15 cellular contexts compared by ENCODE assay signal in genomic region chr2:234682492-234683228, GRCh38.
DNase-seq lines count a peak whose midpoint lies in the region; ATAC-seq, FAIRE-seq and TF ChIP-seq lines count a peak whose summit lies in the region.
"Had no signal": no experiment of that assay in that cellular context is flagged by ENCODE, and none has a peak within 500 bp of the region (broad histone marks: within the 10 kb centered on the region; RNA-seq: fewer than 3 reads in every experiment).

No MANE protein-coding gene starts in this region.

- no peaks in the 10 kb centered on the region for H4K20me1 ChIP-seq in HCT116 (ENCODE audit: insufficient read depth)

- H2AFZ ChIP-seq in HCT116 (ENCODE audit: low read depth, low read length, poor library complexity, severe bottlenecking): peak overlapping the region; percentile 22

- no TSS peak for BruUV-seq in HCT116 (replicated peaks; lab: Mats Ljungman, UMichigan)

- RAD21 ChIA-PET in HCT116 (lab: Charles Lee; ENCODE audit: low non-redundant PET in 1 of 2, low total read pairs in 2 of 2, uncharacterized antibody in 2 of 2, unreplicated experiment in 2 of 2): no interaction called here

- H3K79me2 ChIP-seq in HCT116 (ENCODE audit: insufficient read depth, low read length): no peaks in the 10 kb centered on the region

- TF ChIP-seq CTCF in HCT116 (IDR thresholded peaks at IDR 0.05 in 2 of 3, conservative IDR thresholded peaks at IDR 0.05 in 1 of 3; ENCODE audit: borderline replicate concordance in 1 of 3, insufficient read depth in 1 of 3, low read depth in 2 of 3, low read length in 2 of 3) (no peak), bronchial epithelial cell (IDR thresholded peaks at IDR 0.05; ENCODE audit: insufficient read depth, low read length, severe bottlenecking) (no peak), WERI-Rb-1 (IDR thresholded peaks at IDR 0.05; ENCODE audit: low read depth, low read length) (no peak)

- FAIRE-seq in bronchial epithelial cell (lab: Jason Lieb, UNC): peak; percentile 86
- FAIRE-seq: D721Med had no signal

- H3K4me3 ChIP-seq in HCT116 (replicated peaks in 1 of 2; ENCODE audit: low read depth in 1 of 2, low read length in 2 of 2) (no peak overlapping the region), bronchial epithelial cell (ENCODE audit: low read depth, low read length) (no peak overlapping the region), WERI-Rb-1 (ENCODE audit: low read depth, low read length) (no peak overlapping the region)
- H3K4me3 ChIP-seq: coronary artery, left ventricle myocardium inferior had no signal

- no peak for ATAC-seq in HCT116
- ATAC-seq: PC-3 had no signal

- peaks cover 41 to 72% of the 10 kb centered on the region in 2 experiments for H3K4me1 ChIP-seq in HCT116 (ENCODE audit: control insufficient read depth in 1 of 2, insufficient read depth in 2 of 2, low read length in 2 of 2)

- no peak overlapping the region for H3K9ac ChIP-seq in HCT116 (ENCODE audit: low read length)

- H3K36me3 Mint-ChIP-seq in activated CD4-positive, alpha-beta T cell treated with anti-CD3 and anti-CD28 coated beads, Interleukin-2, amount 10 ng/mL, durations not matched to agents 7 days and 5 days (ENCODE audit: low read depth): no peaks in the 10 kb centered on the region

- H3K27ac ChIP-seq in HCT116 (ENCODE audit: low read depth, low read length): no peak overlapping the region
- no peak overlapping the region for H3K27ac ChIP-seq in WERI-Rb-1
- H3K27ac ChIP-seq: coronary artery, left ventricle myocardium inferior had no signal

- H3K27ac Mint-ChIP-seq in activated CD4-positive, alpha-beta T cell treated with anti-CD3 and anti-CD28 coated beads, Interleukin-2, amount 10 ng/mL, durations not matched to agents 7 days and 5 days: no peak overlapping the region
- H3K27ac Mint-ChIP-seq: T-helper 2 cell treated with Interferon-gamma antibody and Interleukin-4, amounts not matched to agents 5 μg/mL and 100 μg/mL, for 36 hours had no signal

- H3K9me2 ChIP-seq in HCT116 (ENCODE audit: insufficient read depth): no peaks in the 10 kb centered on the region

- no peak for TF ChIP-seq RAD21 in HCT116 (IDR thresholded peaks at IDR 0.05; ENCODE audit: low read depth)

- H3K36me3 ChIP-seq in HCT116 (ENCODE audit: control insufficient read depth in 1 of 2, insufficient read depth in 2 of 2, low read length in 2 of 2): no peaks in the 10 kb centered on the region; a peak in 1 of 4 replicates
- H3K36me3 ChIP-seq in bronchial epithelial cell (ENCODE audit: control insufficient read depth, insufficient read depth, low read length): no peaks in the 10 kb centered on the region
- H3K36me3 ChIP-seq in WERI-Rb-1: no peaks in the 10 kb centered on the region
- H3K36me3 ChIP-seq: left ventricle myocardium inferior had no signal

- H3K9me3 Mint-ChIP-seq in activated CD4-positive, alpha-beta T cell treated with anti-CD3 and anti-CD28 coated beads, Interleukin-2, amount 10 ng/mL, durations not matched to agents 7 days and 5 days: no peaks in the 10 kb centered on the region
- H3K9me3 Mint-ChIP-seq: T-helper 2 cell treated with Interferon-gamma antibody and Interleukin-4, amounts not matched to agents 5 μg/mL and 100 μg/mL, for 36 hours had no signal

- intact Hi-C loops in HCT116 (cut with micrococcal nuclease): no loop called here

- no peak overlapping the region for H3K4me2 ChIP-seq in HCT116 (ENCODE audit: low read length)

- POLR2A ChIA-PET in HCT116 (lab: Charles Lee): no interaction called here
- POLR2A ChIA-PET in activated CD4-positive, alpha-beta T cell treated with anti-CD3 and anti-CD28 coated beads, Interleukin-2, amount 10 ng/mL, durations not matched to agents 7 days and 5 days (lab: Charles Lee): no interaction called here

- H3K9me3 ChIP-seq in HCT116 (ENCODE audit: control insufficient read depth in 1 of 2, insufficient read depth in 1 of 2, low read depth in 1 of 2, low read length in 2 of 2) (no peaks in the 10 kb centered on the region), WERI-Rb-1 (ENCODE audit: severe bottlenecking) (no peaks in the 10 kb centered on the region)
- H3K9me3 ChIP-seq: left ventricle myocardium inferior had no signal

- CTCF ChIA-PET in HCT116 (lab: Charles Lee): no interaction called here
- CTCF ChIA-PET in activated CD4-positive, alpha-beta T cell treated with anti-CD3 and anti-CD28 coated beads, Interleukin-2, amount 10 ng/mL, durations not matched to agents 7 days and 5 days (lab: Charles Lee): no interaction called here

- no peak for TF ChIP-seq POLR2A in HCT116 (IDR thresholded peaks at IDR 0.05; ENCODE audit: borderline replicate concordance, extremely low read depth, insufficient read depth, insufficient read length)

- H3K4me3 Mint-ChIP-seq in activated CD4-positive, alpha-beta T cell treated with anti-CD3 and anti-CD28 coated beads, Interleukin-2, amount 10 ng/mL, durations not matched to agents 7 days and 5 days: no peak overlapping the region
- H3K4me3 Mint-ChIP-seq: T-helper 2 cell treated with Interferon-gamma antibody and Interleukin-4, amounts not matched to agents 5 μg/mL and 100 μg/mL, for 36 hours had no signal

- H3K27me3 ChIP-seq in HCT116 (ENCODE audit: insufficient read depth, low read length) (no peaks in the 10 kb centered on the region), bronchial epithelial cell (ENCODE audit: control insufficient read depth, insufficient read depth, low read length) (no peaks in the 10 kb centered on the region), WERI-Rb-1 (ENCODE audit: insufficient read depth, low read depth, severe bottlenecking) (no peaks in the 10 kb centered on the region)

- H3K4me1 Mint-ChIP-seq in activated CD4-positive, alpha-beta T cell treated with anti-CD3 and anti-CD28 coated beads, Interleukin-2, amount 10 ng/mL, durations not matched to agents 7 days and 5 days: no peaks in the 10 kb centered on the region

- DNase-seq in HCT116 (ENCODE audit: low read depth, low spot score): no peak
- peak; percentile 73 for DNase-seq in NCI-H2171 (lab: John Stamatoyannopoulos, UW)
- DNase-seq in bronchial epithelial cell (ENCODE audit: low read depth): peak; percentile 92
- peak; percentile 57 for DNase-seq in renal cortical epithelial cell (ENCODE audit: low read depth)
- no peak for DNase-seq in NAMALWA (ENCODE audit: low spot score)
- DNase-seq in activated CD4-positive, alpha-beta T cell treated with anti-CD3 and anti-CD28 coated beads, Interleukin-2, amount 10 ng/mL, durations not matched to agents 7 days and 5 days: no peak
- no peak for DNase-seq in WERI-Rb-1
- DNase-seq: activated naive CD4-positive, alpha-beta T cell treated with anti-CD3 and anti-CD28 coated beads, Interleukin-2, amount 50 U/mL, for 16 hours; left ventricle myocardium inferior; NCI-H187 treated with DMSO at 0.1 percent for 48 hours; occipital lobe; PC-3 had no signal

- H3K27me3 Mint-ChIP-seq in activated CD4-positive, alpha-beta T cell treated with anti-CD3 and anti-CD28 coated beads, Interleukin-2, amount 10 ng/mL, durations not matched to agents 7 days and 5 days: peaks cover 10% of the 10 kb centered on the region

TF ChIP-seq in HCT116, 20 proteins besides CTCF, POLR2A, EP300 and RAD21:
- no peak for TF ChIP-seq MAX (IDR thresholded peaks at IDR 0.05)
- TF ChIP-seq ELF1 (IDR thresholded peaks at IDR 0.05; ENCODE audit: borderline replicate concordance, low read depth): no peak
- TF ChIP-seq FOSL1 (IDR thresholded peaks at IDR 0.05; ENCODE audit: low read depth): no peak

Comparison
In these comparisons a context has a peak if more than half of its experiments do, and no peak if none do; other contexts are left out.
1. DNase-seq: peak in NCI-H2171 (single experiment), bronchial epithelial cell (single experiment) and renal cortical epithelial cell (single experiment); none in HCT116 (single experiment), NAMALWA (single experiment), activated CD4-positive, alpha-beta T cell treated with anti-CD3 and anti-CD28 coated beads, Interleukin-2, amount 10 ng/mL, durations not matched to agents 7 days and 5 days (single experiment) and WERI-Rb-1 (single experiment).